In the genomic region with DNA sequence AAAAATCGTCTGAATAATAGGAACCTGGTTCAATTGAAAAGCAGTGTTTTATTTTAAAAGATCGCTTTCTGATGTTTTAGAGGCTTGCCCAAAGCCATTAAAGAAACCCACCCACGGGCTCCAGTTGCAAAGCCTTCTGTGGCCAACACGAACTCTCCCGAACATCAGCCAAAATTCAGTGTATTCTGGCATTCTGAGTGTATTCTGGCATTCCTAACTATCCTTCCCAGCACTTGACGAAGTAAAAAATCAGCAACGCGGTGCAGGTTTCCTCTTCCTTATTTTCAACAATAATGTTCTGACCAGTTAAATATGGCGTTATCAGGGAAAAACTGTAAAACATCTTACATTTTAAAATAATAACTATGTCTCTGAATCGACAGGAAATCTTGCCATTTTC, we compare ENCODE assay signal across 8 cellular contexts. TPM values are rescaled to one million over a fixed set of nuclear protein-coding genes. Genes with fewer than 3 reads are reported as not detected.
DNase-seq lines count a peak whose midpoint lies in the region; ATAC-seq, FAIRE-seq and TF ChIP-seq lines count a peak whose summit lies in the region.

No MANE protein-coding gene starts in this region.

- peak overlapping the region; percentile 62 to 65 for H3K4me3 ChIP-seq in right atrium auricular region
- H3K4me3 ChIP-seq in skeletal muscle tissue (ENCODE audit: low read length in 3 of 3), result peak overlapping the region; percentile 89 to 96 (median 90)

- H3K36me3 ChIP-seq in right atrium auricular region (no peaks in the 10 kb centered on the region), skeletal muscle tissue (ENCODE audit: control insufficient read depth in 3 of 3, insufficient read depth in 3 of 3, low read length in 3 of 3) (no peaks in the 10 kb centered on the region)

- H3K79me1 ChIP-seq in H9 (ENCODE audit: insufficient read depth, low read depth, low read length, poor library complexity, severe bottlenecking), result no peaks in the 10 kb centered on the region

- peaks cover 11% of the 10 kb centered on the region for H3K23me2 ChIP-seq in H9 (ENCODE audit: insufficient read length, low read depth, low read length, poor library complexity, severe bottlenecking)

- H3K18ac ChIP-seq in H9 (ENCODE audit: insufficient read length, low read depth, low read length), result no peak overlapping the region

- H3K9me3 Mint-ChIP-seq in H9, result no peaks in the 10 kb centered on the region
- no peaks in the 10 kb centered on the region for H3K9me3 Mint-ChIP-seq in activated naive CD4-positive, alpha-beta T cell treated with anti-CD3 and anti-CD28 coated beads, Interleukin-2, amount 50 U/mL, for 72 hours

- no peak overlapping the region for H4K91ac ChIP-seq in H9 (ENCODE audit: insufficient read length, low read depth, low read length)

- no peak overlapping the region for H3T11ph ChIP-seq in H9 (ENCODE audit: low read length)

- peaks cover 16% of the 10 kb centered on the region for H3K27me3 Mint-ChIP-seq in H9 (ENCODE audit: low read depth)

- H3K56ac ChIP-seq in H9 (ENCODE audit: insufficient read length, low read depth, low read length), result no peak overlapping the region

- no peak overlapping the region for H2BK12ac ChIP-seq in H9 (ENCODE audit: insufficient read length, low read depth, low read length)

- no peak for ATAC-seq in activated naive CD4-positive, alpha-beta T cell treated with anti-CD3 and anti-CD28 coated beads, Interleukin-2, amount 50 U/mL, for 72 hours
- ATAC-seq in GM18868 (IDR thresholded peaks at IDR 0.05; ENCODE audit: unreplicated experiment), result no peak

- no peak overlapping the region for H4K5ac ChIP-seq in H9 (ENCODE audit: insufficient read length, low read depth, low read length)

- H3K4me3 Mint-ChIP-seq in H9, result peak overlapping the region; percentile 62 to 77

- H2BK5ac ChIP-seq in H9 (ENCODE audit: insufficient read length, low read length), result no peak overlapping the region

- no peak overlapping the region for H4K8ac ChIP-seq in H9 (replicated peaks; ENCODE audit: insufficient read length, low read depth, low read length)

- no CpG with 5 or more reads among the region's 10 CpGs for WGBS in H9 (ENCODE audit: extremely low coverage, insufficient read length, low lambda C conversion rate)

- H3K9ac ChIP-seq in H9 (ENCODE audit: extremely low read depth, insufficient read length, low read length), result no peak overlapping the region
- H3K9ac ChIP-seq in skeletal muscle tissue (ENCODE audit: low read depth in 1 of 3, low read length in 3 of 3), result peak overlapping the region; percentile 90 to 95 (median 92)

- H2AFZ ChIP-seq in H9 (ENCODE audit: low read length), result no peak overlapping the region

- H3K4ac ChIP-seq in H9 (ENCODE audit: low read depth, low read length), result no peak overlapping the region

- peaks cover 0 to 5% (median 0%) of the 10 kb centered on the region in 3 experiments; a peak in 1 of 7 replicates for H3K36me3 Mint-ChIP-seq in H9 (ENCODE audit: insufficient read depth in 1 of 3, low read depth in 3 of 3)
- peaks cover 0 to 6% of the 10 kb centered on the region in 2 donors for H3K36me3 Mint-ChIP-seq in activated naive CD4-positive, alpha-beta T cell treated with anti-CD3 and anti-CD28 coated beads, Interleukin-2, amount 50 U/mL, for 72 hours

- H3K27ac Mint-ChIP-seq in H9, result peak overlapping the region in 1 of 3 experiments; percentile 91; a peak in 3 of 7 replicates
- peak overlapping the region; percentile 54 to 59 for H3K27ac Mint-ChIP-seq in activated naive CD4-positive, alpha-beta T cell treated with anti-CD3 and anti-CD28 coated beads, Interleukin-2, amount 50 U/mL, for 72 hours

- no peaks in the 10 kb centered on the region; the same call in 1 of the 2 replicates for H3K79me2 ChIP-seq in H9 (ENCODE audit: insufficient read depth, low read length)

- H3K9me3 ChIP-seq in H9 (ENCODE audit: control insufficient read depth, low read depth, low read length) (no peaks in the 10 kb centered on the region), right atrium auricular region (no peaks in the 10 kb centered on the region), skeletal muscle tissue (ENCODE audit: control insufficient read depth in 3 of 3, low read length in 3 of 3) (no peaks in the 10 kb centered on the region)

- H2BK20ac ChIP-seq in H9 (ENCODE audit: low read depth, low read length, poor library complexity, severe bottlenecking), result no peak overlapping the region

- no peaks in the 10 kb centered on the region; the same call in 1 of the 2 replicates for H3K27me3 ChIP-seq in H9 (ENCODE audit: insufficient read depth, low read length)
- H3K27me3 ChIP-seq in right atrium auricular region, result no peaks in the 10 kb centered on the region
- H3K27me3 ChIP-seq in skeletal muscle tissue (ENCODE audit: control insufficient read depth in 3 of 3, insufficient read depth in 3 of 3, low read length in 3 of 3), result no peaks in the 10 kb centered on the region

- H3K27ac ChIP-seq in H9 (ENCODE audit: insufficient read length, low read depth, low read length) (no peak overlapping the region), right atrium auricular region (peak overlapping the region; percentile 86 to 89), skeletal muscle tissue (ENCODE audit: low read depth, low read length) (peak overlapping the region; percentile 96)

- no peaks in the 10 kb centered on the region for H4K20me1 ChIP-seq in H9 (ENCODE audit: control insufficient read depth, insufficient read depth, insufficient read length)

- peaks cover 52 to 65% of the 10 kb centered on the region in 2 experiments for H3K4me1 Mint-ChIP-seq in H9

- H3K14ac ChIP-seq in H9 (ENCODE audit: insufficient read depth, low read length), result no peak overlapping the region

- peaks cover 2% of the 10 kb centered on the region; the same call in 1 of the 2 replicates for H3K4me1 ChIP-seq in H9 (ENCODE audit: insufficient read depth, low read length)
- H3K4me1 ChIP-seq in right atrium auricular region, result peaks cover 0 to 61% of the 10 kb centered on the region in 2 donors
- peaks cover 56 to 65% (median 60%) of the 10 kb centered on the region in 3 donors for H3K4me1 ChIP-seq in skeletal muscle tissue (ENCODE audit: control insufficient read depth in 3 of 3, insufficient read depth in 3 of 3, low read length in 3 of 3)

- no peak overlapping the region for H2BK15ac ChIP-seq in H9 (ENCODE audit: low read depth, low read length)

- DNase-seq in H9, result no peak
- peak in 1 of 2 donors; percentile 16 for DNase-seq in activated naive CD4-positive, alpha-beta T cell treated with anti-CD3 and anti-CD28 coated beads, Interleukin-2, amount 50 U/mL, for 72 hours (ENCODE audit: low spot score in 2 of 2)
- peak; percentile 58 for DNase-seq in right atrium auricular region (ENCODE audit: low spot score)
- DNase-seq in GM19240 (ENCODE audit: insufficient read length, low spot score), result no peak
- DNase-seq in GM19239 (ENCODE audit: insufficient read length, low spot score), result no peak
- no peak for DNase-seq in stimulated activated CD4-positive, alpha-beta T cell treated with anti-CD3 and anti-CD28 coated beads, Interleukin-4, amount 100 ng/mL, for 24 hours

- TF ChIP-seq CTCF in H9 (conservative IDR thresholded peaks at IDR 0.05) (no peak), right atrium auricular region (IDR thresholded peaks at IDR 0.05) (no peak)

- H3K4me2 ChIP-seq in H9 (ENCODE audit: insufficient read depth, insufficient read length, low read length), result peak overlapping the region; percentile 84

- H3K23ac ChIP-seq in H9 (ENCODE audit: insufficient read length, low read depth, low read length), result no peak overlapping the region

- FAIRE-seq in GM19239 (lab: Jason Lieb, UNC), result no peak

- no peak overlapping the region for H2AK5ac ChIP-seq in H9 (ENCODE audit: insufficient read length, low read length)

- H2BK120ac ChIP-seq in H9 (ENCODE audit: low read depth, low read length, poor library complexity, severe bottlenecking), result no peak overlapping the region

RNA-seq across cellular contexts. Expression of gene ZNF516, which starts 44.6 kb away (rescaled TPM):
- 22.6 and 22.7 TPM in 2 replicates for total RNA-seq in H9 (2021)
- 10 to 100 TPM in 1 of 2 donors, 1 to 10 TPM in 1; 7.9 to 13.8 TPM for total RNA-seq in activated naive CD4-positive, alpha-beta T cell treated with anti-CD3 and anti-CD28 coated beads, Interleukin-2, amount 50 U/mL, for 72 hours
- 10 to 100 TPM; 11.0 to 14.0 TPM for total RNA-seq in right atrium auricular region
- total RNA-seq in skeletal muscle tissue, result 33.9 TPM
